In genomic region chr11:117972044-117972443, GRCh38 we compare ENCODE assay signal across 20 cellular contexts. TPM values are rescaled to one million over a fixed set of nuclear protein-coding genes. Genes with fewer than 3 reads are reported as not detected.
A peak's percentile ranks its signal among the peaks of the same experiment; 100 is the strongest.
DNase-seq lines count a peak whose midpoint lies in the region; ATAC-seq and TF ChIP-seq lines count a peak whose summit lies in the region.
"Had no signal": no experiment of that assay in that cellular context is flagged by ENCODE, and none has a peak within 500 bp of the region (broad histone marks: within the 10 kb centered on the region; RNA-seq: fewer than 3 reads in every experiment).

No MANE protein-coding gene starts in this region.

- no peak for TF ChIP-seq CTCF in activated CD8-positive, alpha-beta T cell treated with anti-CD3 and anti-CD28 coated beads for 36 hours (IDR thresholded peaks at IDR 0.05)
- TF ChIP-seq CTCF in VCaP (conservative IDR thresholded peaks at IDR 0.05) (no peak), neural progenitor cell (IDR thresholded peaks at IDR 0.05) (no peak), upper lobe of right lung (IDR thresholded peaks at IDR 0.05) (no peak)

- ATAC-seq in activated CD8-positive, alpha-beta T cell treated with anti-CD3 and anti-CD28 coated beads for 36 hours: no peak
- no peak for ATAC-seq in activated CD8-positive, alpha-beta T cell treated with anti-CD3 and anti-CD28 coated beads, Interleukin-2, amount 10 ng/mL, durations not matched to agents 7 days and 5 days
- no peak for ATAC-seq in upper lobe of right lung
- ATAC-seq in GM18861 (IDR thresholded peaks at IDR 0.05; ENCODE audit: unreplicated experiment): no peak
- ATAC-seq: HepG2, PC-3 had no signal

- H3K9ac ChIP-seq in neural progenitor cell: no peak overlapping the region
- H3K9ac ChIP-seq: BLaER1 had no signal

- H2AFZ ChIP-seq in neural progenitor cell (replicated peaks): no peak overlapping the region

- no peaks in the 10 kb centered on the region for H3K79me2 ChIP-seq in neural progenitor cell (ENCODE audit: low read depth)

- CTCF ChIA-PET in activated CD8-positive, alpha-beta T cell treated with anti-CD3 and anti-CD28 coated beads for 36 hours (lab: Charles Lee): interaction anchor here (0.6 to 31.9 kb wide), 3 partner anchors 12 to 155 kb away, joined by 3 to 386 read pairs (median 7); no protein-coding TSS in a partner anchor
- CTCF ChIA-PET in activated CD8-positive, alpha-beta T cell treated with anti-CD3 and anti-CD28 coated beads, Interleukin-2, amount 10 ng/mL, durations not matched to agents 7 days and 5 days (lab: Charles Lee): interaction anchor here (1.0 to 24.6 kb wide), 4 partner anchors 11 to 81 kb away, joined by 3 to 401 read pairs (median 38); no protein-coding TSS in a partner anchor

- H4K20me1 ChIP-seq in neural progenitor cell (ENCODE audit: low read depth): no peaks in the 10 kb centered on the region
- H4K20me1 ChIP-seq: BLaER1 had no signal

- peaks cover 25% of the 10 kb centered on the region for H3K36me3 Mint-ChIP-seq in activated CD8-positive, alpha-beta T cell treated with anti-CD3 and anti-CD28 coated beads for 36 hours (ENCODE audit: low read depth)
- peaks cover 29% of the 10 kb centered on the region for H3K36me3 Mint-ChIP-seq in activated CD8-positive, alpha-beta T cell treated with anti-CD3 and anti-CD28 coated beads, Interleukin-2, amount 10 ng/mL, durations not matched to agents 7 days and 5 days (ENCODE audit: low read depth)
- no peaks in the 10 kb centered on the region for H3K36me3 Mint-ChIP-seq in neural progenitor cell

- no peaks in the 10 kb centered on the region for H3K36me3 ChIP-seq in neural progenitor cell
- no peaks in the 10 kb centered on the region for H3K36me3 ChIP-seq in upper lobe of right lung
- H3K36me3 ChIP-seq: BLaER1, HAP-1 had no signal

- peak overlapping the region; percentile 16 for H3K27ac Mint-ChIP-seq in activated CD8-positive, alpha-beta T cell treated with anti-CD3 and anti-CD28 coated beads for 36 hours
- no peak overlapping the region for H3K27ac Mint-ChIP-seq in activated CD8-positive, alpha-beta T cell treated with anti-CD3 and anti-CD28 coated beads, Interleukin-2, amount 10 ng/mL, durations not matched to agents 7 days and 5 days
- peak overlapping the region; percentile 40 for H3K27ac Mint-ChIP-seq in neural progenitor cell

- no peaks in the 10 kb centered on the region for H3K9me3 Mint-ChIP-seq in activated CD8-positive, alpha-beta T cell treated with anti-CD3 and anti-CD28 coated beads for 36 hours
- no peaks in the 10 kb centered on the region for H3K9me3 Mint-ChIP-seq in activated CD8-positive, alpha-beta T cell treated with anti-CD3 and anti-CD28 coated beads, Interleukin-2, amount 10 ng/mL, durations not matched to agents 7 days and 5 days (ENCODE audit: insufficient read depth)
- H3K9me3 Mint-ChIP-seq in neural progenitor cell: no peaks in the 10 kb centered on the region

- peaks cover 79% of the 10 kb centered on the region for H3K4me1 Mint-ChIP-seq in activated CD8-positive, alpha-beta T cell treated with anti-CD3 and anti-CD28 coated beads for 36 hours (ENCODE audit: low read depth)
- H3K4me1 Mint-ChIP-seq in activated CD8-positive, alpha-beta T cell treated with anti-CD3 and anti-CD28 coated beads, Interleukin-2, amount 10 ng/mL, durations not matched to agents 7 days and 5 days (ENCODE audit: low read depth): peaks cover 82% of the 10 kb centered on the region
- peaks cover 3% of the 10 kb centered on the region for H3K4me1 Mint-ChIP-seq in neural progenitor cell

- no peaks in the 10 kb centered on the region for H3K27me3 Mint-ChIP-seq in activated CD8-positive, alpha-beta T cell treated with anti-CD3 and anti-CD28 coated beads for 36 hours
- H3K27me3 Mint-ChIP-seq in activated CD8-positive, alpha-beta T cell treated with anti-CD3 and anti-CD28 coated beads, Interleukin-2, amount 10 ng/mL, durations not matched to agents 7 days and 5 days (ENCODE audit: low read depth): no peaks in the 10 kb centered on the region
- peaks cover 5% of the 10 kb centered on the region for H3K27me3 Mint-ChIP-seq in neural progenitor cell (ENCODE audit: insufficient read depth, low read depth)

- intact Hi-C loops in activated CD8-positive, alpha-beta T cell treated with anti-CD3 and anti-CD28 coated beads for 36 hours (cut with micrococcal nuclease): no loop called here
- intact Hi-C loops in upper lobe of right lung (cut with DNase I): no loop called here

- POLR2A ChIA-PET in activated CD8-positive, alpha-beta T cell treated with anti-CD3 and anti-CD28 coated beads for 36 hours (lab: Charles Lee): interaction anchor here (2.3 to 32.8 kb wide), 3 partner anchors 7 to 29 kb away, joined by 5 to 710 read pairs (median 8); partner anchors contain the start of gene IL10RA
- POLR2A ChIA-PET in activated CD8-positive, alpha-beta T cell treated with anti-CD3 and anti-CD28 coated beads, Interleukin-2, amount 10 ng/mL, durations not matched to agents 7 days and 5 days (lab: Charles Lee): interaction anchor here (1.0 to 2.7 kb wide), 4 partner anchors 15 to 29 kb away, joined by 3 to 17 read pairs (median 4); no protein-coding TSS in a partner anchor

- H3K9me3 ChIP-seq in neural progenitor cell (ENCODE audit: low read depth) (no peaks in the 10 kb centered on the region), upper lobe of right lung (no peaks in the 10 kb centered on the region)
- H3K9me3 ChIP-seq: BLaER1, Caco-2, HAP-1 had no signal

- H3K27ac ChIP-seq in VCaP: peak overlapping the region; percentile 74
- no peak overlapping the region for H3K27ac ChIP-seq in neural progenitor cell
- H3K27ac ChIP-seq in upper lobe of right lung: no peak overlapping the region
- H3K27ac ChIP-seq: BLaER1 had no signal

- DNase-seq in activated CD8-positive, alpha-beta T cell treated with anti-CD3 and anti-CD28 coated beads for 36 hours: no peak
- DNase-seq in activated CD8-positive, alpha-beta T cell treated with anti-CD3 and anti-CD28 coated beads, Interleukin-2, amount 10 ng/mL, durations not matched to agents 7 days and 5 days: no peak
- DNase-seq in neural progenitor cell (ENCODE audit: low spot score) (no peak), upper lobe of right lung (peak; percentile 39), NCI-H1048 (lab: John Stamatoyannopoulos, UW) (no peak), COLO829 (ENCODE audit: low spot score) (no peak)
- DNase-seq: Caco-2, GDM1, KBM-7, NCI-H1694 treated with DMSO at 0.1 percent for 48 hours, NCI-H345, NCI-H524 treated with DMSO at 0.1 percent for 48 hours, RPMI8226, SHP77 treated with DMSO at 0.1 percent for 48 hours had no signal

- no peak overlapping the region for H3K4me3 Mint-ChIP-seq in activated CD8-positive, alpha-beta T cell treated with anti-CD3 and anti-CD28 coated beads for 36 hours
- H3K4me3 Mint-ChIP-seq in activated CD8-positive, alpha-beta T cell treated with anti-CD3 and anti-CD28 coated beads, Interleukin-2, amount 10 ng/mL, durations not matched to agents 7 days and 5 days: no peak overlapping the region
- H3K4me3 Mint-ChIP-seq in neural progenitor cell: no peak overlapping the region

- H3F3A ChIP-seq in neural progenitor cell (ENCODE audit: low read depth): no peaks in the 10 kb centered on the region

- H3K27me3 ChIP-seq in neural progenitor cell (no peaks in the 10 kb centered on the region), upper lobe of right lung (no peaks in the 10 kb centered on the region)
- H3K27me3 ChIP-seq: BLaER1 had no signal

- no peaks in the 10 kb centered on the region for H3K4me1 ChIP-seq in neural progenitor cell
- H3K4me1 ChIP-seq in upper lobe of right lung: peaks cover 29% of the 10 kb centered on the region
- H3K4me1 ChIP-seq: Caco-2, HAP-1 had no signal

- H3K4me3 ChIP-seq in neural progenitor cell (no peak overlapping the region), upper lobe of right lung (no peak overlapping the region)
- H3K4me3 ChIP-seq: BLaER1, HAP-1 had no signal

- no peak overlapping the region for H3K4me2 ChIP-seq in neural progenitor cell

RNA-seq across cellular contexts. Expression of gene IL10RA, which starts 14.2 kb away (rescaled TPM):
- 10 to 100 TPM; 73.3 to 80.9 TPM for total RNA-seq in activated CD8-positive, alpha-beta T cell treated with anti-CD3 and anti-CD28 coated beads for 36 hours
- 100 to 1,000 TPM; 202 to 210 TPM for total RNA-seq in activated CD8-positive, alpha-beta T cell treated with anti-CD3 and anti-CD28 coated beads, Interleukin-2, amount 10 ng/mL, durations not matched to agents 7 days and 5 days
- total RNA-seq in neural progenitor cell (ENCODE audit: low replicate concordance): 0.12 TPM in 1 of 2 replicates, not detected in the other
- 33.8 TPM for total RNA-seq in upper lobe of right lung
- total RNA-seq: HepG2, PC-3 had no signal

RNA-seq across cellular contexts. Expression of gene TMPRSS13, which starts 42.8 kb away (rescaled TPM):
- 1 to 10 TPM; 3.5 to 4.7 TPM for total RNA-seq in activated CD8-positive, alpha-beta T cell treated with anti-CD3 and anti-CD28 coated beads for 36 hours
- 1 to 10 TPM; 1.8 to 2.5 TPM for total RNA-seq in activated CD8-positive, alpha-beta T cell treated with anti-CD3 and anti-CD28 coated beads, Interleukin-2, amount 10 ng/mL, durations not matched to agents 7 days and 5 days
- 0.22 TPM in 1 of 2 replicates, not detected in the other for total RNA-seq in neural progenitor cell (ENCODE audit: low replicate concordance)
- total RNA-seq in upper lobe of right lung: 9.9 TPM
- total RNA-seq: HepG2 had no signal

Comparison
In these comparisons a context has a peak if more than half of its experiments do, and no peak if none do; other contexts are left out.
1. RNA of gene IL10RA, which starts 14.2 kb away (total RNA-seq): 202 to 210 TPM in activated CD8-positive, alpha-beta T cell treated with anti-CD3 and anti-CD28 coated beads, Interleukin-2, amount 10 ng/mL, durations not matched to agents 7 days and 5 days, 73.3 to 80.9 TPM in activated CD8-positive, alpha-beta T cell treated with anti-CD3 and anti-CD28 coated beads for 36 hours and 33.8 TPM in upper lobe of right lung (single experiment); 0.12 TPM in neural progenitor cell; every median in the first group is over 10 times any median in the second.